Comparison of ENCODE assay signal across 8 cellular contexts in the genomic region with DNA sequence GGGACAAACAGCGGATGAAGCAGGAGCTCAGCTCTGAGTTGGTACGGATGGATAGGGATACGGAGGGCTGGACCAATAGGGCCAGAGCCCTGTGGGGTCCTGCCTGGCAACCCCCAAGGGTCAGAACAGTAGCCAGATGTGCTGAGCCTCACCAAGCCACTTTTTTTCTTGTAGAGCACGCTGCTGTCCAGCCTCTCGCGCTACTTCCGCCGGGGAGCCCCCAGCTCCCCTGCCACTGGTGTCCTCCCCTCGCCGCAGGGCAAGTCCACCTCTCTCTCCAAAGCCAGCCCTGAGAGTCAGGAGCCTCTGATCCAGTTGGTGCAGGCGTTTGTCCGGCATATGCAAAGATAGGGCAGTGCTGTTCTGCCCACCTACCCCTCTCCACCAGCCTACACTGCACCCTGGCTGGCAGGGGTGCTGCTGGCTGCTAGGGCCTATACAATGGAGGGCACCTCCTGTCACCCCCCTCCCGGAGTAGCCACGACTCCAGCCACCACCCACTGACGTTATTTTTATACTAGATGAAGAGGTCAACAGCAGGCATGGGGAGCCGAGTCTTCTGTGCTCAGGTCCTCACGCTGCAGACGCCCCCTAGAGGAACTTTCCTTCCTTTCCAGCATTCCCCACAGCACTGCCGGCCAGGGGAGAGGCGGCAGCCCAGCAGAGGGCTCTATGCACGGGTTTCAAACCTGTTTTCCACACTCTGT. TPM values are rescaled to one million over a fixed set of nuclear protein-coding genes. Genes with fewer than 3 reads are reported as not detected.
DNase-seq lines count a peak whose midpoint lies in the region; FAIRE-seq and TF ChIP-seq lines count a peak whose summit lies in the region.

No MANE protein-coding gene starts in this region.

- intact Hi-C loops in kidney (cut with DNase I): no loop called here

- H3K36me3 ChIP-seq in kidney (ENCODE audit: control insufficient read depth in 1 of 2, insufficient read depth in 2 of 2, low read length in 2 of 2): peaks cover 17 to 35% of the 10 kb centered on the region in 2 donors

- no peak overlapping the region for H3K9ac ChIP-seq in kidney (ENCODE audit: low read length in 2 of 2)

- DNase-seq in NCI-H2029 (lab: John Stamatoyannopoulos, UW) (peak; percentile 28), NCI-H2029 treated with DMSO at 0.1 percent for 48 hours (lab: John Stamatoyannopoulos, UW) (no peak), NCI-H1105 treated with DMSO at 0.1 percent for 48 hours (lab: John Stamatoyannopoulos, UW) (peak; percentile 53), T-helper 9 cell (peak; percentile 18), cardiac fibroblast (ENCODE audit: low read depth in 2 of 2) (peak; percentile 83 to 84), kidney (peak; percentile 77), GF-D8 (lab: John Stamatoyannopoulos, UW) (no peak)
- DNase-seq in stimulated activated CD4-positive, alpha-beta T cell treated with anti-CD3 and anti-CD28 coated beads, Interleukin-15, amount 100 ng/mL, for 48 hours (ENCODE audit: low read depth in 2 of 2): peak; percentile 20 to 35

- H3K4me1 ChIP-seq in kidney (ENCODE audit: control insufficient read depth in 1 of 2, insufficient read depth in 1 of 2, low read depth in 1 of 2, low read length in 2 of 2): no peaks in the 10 kb centered on the region

- H3K9me3 ChIP-seq in kidney (ENCODE audit: control insufficient read depth in 1 of 2, low read length in 2 of 2): no peaks in the 10 kb centered on the region

- TF ChIP-seq CTCF in cardiac fibroblast (IDR thresholded peaks at IDR 0.05; ENCODE audit: low read depth, low read length) (peak; percentile 96), kidney (IDR thresholded peaks at IDR 0.05; ENCODE audit: borderline replicate concordance, extremely low read depth, insufficient read depth) (peak; percentile 67)

- no peak overlapping the region for H3K27ac ChIP-seq in kidney (ENCODE audit: low read depth in 2 of 2, low read length in 2 of 2)

- no peak for FAIRE-seq in kidney (lab: Jason Lieb, UNC)

- H3K4me3 ChIP-seq in cardiac fibroblast (replicated peaks in 1 of 2; ENCODE audit: low read depth in 2 of 2, low read length in 2 of 2) (no peak overlapping the region), kidney (ENCODE audit: low read length in 2 of 2) (no peak overlapping the region)

RNA-seq across cellular contexts. Expression of gene SH3GLB2, which starts 21.6 kb away (rescaled TPM):
- 128 TPM for total RNA-seq in kidney
- 118 TPM for polyA plus RNA-seq in kidney (ENCODE audit: insufficient read depth, low read depth, low replicate concordance)

RNA-seq across cellular contexts. Expression of gene MIGA2, which starts 29.9 kb away (rescaled TPM):
- total RNA-seq in kidney: 29.9 TPM
- polyA plus RNA-seq in kidney (ENCODE audit: insufficient read depth, low read depth, low replicate concordance): 26.1 TPM

RNA-seq across cellular contexts. Expression of gene NUP188, which starts 59.0 kb away (rescaled TPM):
- total RNA-seq in kidney: 27.9 TPM
- polyA plus RNA-seq in kidney (ENCODE audit: insufficient read depth, low read depth, low replicate concordance): 6.4 TPM

RNA-seq across cellular contexts. Expression of gene DOLK, which starts 59.1 kb away (rescaled TPM):
- total RNA-seq in kidney: 13.9 TPM
- 17.0 TPM for polyA plus RNA-seq in kidney (ENCODE audit: insufficient read depth, low read depth, low replicate concordance)

Comparison
In these comparisons a context has a peak if more than half of its experiments do, and no peak if none do; other contexts are left out.
1. DNase-seq: peak in NCI-H2029 (single experiment), NCI-H1105 treated with DMSO at 0.1 percent for 48 hours (single experiment), T-helper 9 cell (single experiment), cardiac fibroblast (2 of 2), kidney (single experiment) and stimulated activated CD4-positive, alpha-beta T cell treated with anti-CD3 and anti-CD28 coated beads, Interleukin-15, amount 100 ng/mL, for 48 hours (2 of 2); none in NCI-H2029 treated with DMSO at 0.1 percent for 48 hours (single experiment) and GF-D8 (single experiment).